8 cellular contexts compared by ENCODE assay signal in genomic region chr16:80569440-80570105, GRCh38. TPM values are rescaled to one million over a fixed set of nuclear protein-coding genes. Genes with fewer than 3 reads are reported as not detected.
A peak's percentile ranks its signal among the peaks of the same experiment; 100 is the strongest.
DNase-seq lines count a peak whose midpoint lies in the region; ATAC-seq and TF ChIP-seq lines count a peak whose summit lies in the region.

No MANE protein-coding gene starts in this region.

- no peak overlapping the region for H3K27ac ChIP-seq in lower lobe of right lung
- no peak overlapping the region for H3K27ac ChIP-seq in caudate nucleus (ENCODE audit: low read depth, low read length)

- no peaks in the 10 kb centered on the region for H3K27me3 ChIP-seq in lower lobe of right lung (ENCODE audit: low read depth)

- H3K4me3 ChIP-seq in lower lobe of right lung: no peak overlapping the region

- intact Hi-C loops in lower lobe of right lung (cut with DNase I) (no loop called here), left colon (cut with DNase I, micrococcal nuclease) (no loop called here)

- TF ChIP-seq CTCF in lower lobe of right lung (IDR thresholded peaks at IDR 0.05): no peak

- peak; percentile 6 for DNase-seq in Caki2 (ENCODE audit: low read depth)
- DNase-seq in activated T-cell treated with anti-CD3 and anti-CD28 coated beads for 24 hours (ENCODE audit: low read depth): peak; percentile 73
- no peak for DNase-seq in lower lobe of right lung
- DNase-seq in left colon: no peak
- DNase-seq in GM19238 (ENCODE audit: insufficient read length, low spot score): no peak
- no peak for DNase-seq in globus pallidus (ENCODE audit: low spot score)
- no peak for DNase-seq in caudate nucleus (lab: John Stamatoyannopoulos, UW)

- H3K9me3 ChIP-seq in lower lobe of right lung: no peaks in the 10 kb centered on the region

- H3K4me1 ChIP-seq in lower lobe of right lung: no peaks in the 10 kb centered on the region

- ATAC-seq in HG03196 (IDR thresholded peaks at IDR 0.05; ENCODE audit: unreplicated experiment): peak; percentile 64
- peak; percentile 36 to 57 for ATAC-seq in lower lobe of right lung
- ATAC-seq in left colon: no peak

- H3K36me3 ChIP-seq in lower lobe of right lung: no peaks in the 10 kb centered on the region

- in situ Hi-C loops in Caki2 (cut with HindIII; ENCODE audit: low pct_unique_long_range_greater_than_20kb, low sequenced_read_pairs): no loop called here

RNA-seq across cellular contexts. Expression of gene DYNLRB2, which starts 28.8 kb away (rescaled TPM):
- 3.5 TPM in 1 of 2 replicates, not detected in the other for total RNA-seq in Caki2 (2014; rRNA removed; shearing (Covaris generic); ENCODE audit: low replicate concordance)
- total RNA-seq in lower lobe of right lung: 7.1 TPM
- total RNA-seq in left colon: 1 to 10 TPM in 1 of 2 donors, not detected in 1; 1.1 TPM

Comparison
In these comparisons a context has a peak if more than half of its experiments do, and no peak if none do; other contexts are left out.
1. DNase-seq: peak in Caki2 (single experiment) and activated T-cell treated with anti-CD3 and anti-CD28 coated beads for 24 hours (single experiment); none in lower lobe of right lung (single experiment), left colon (0 of 2), GM19238 (single experiment), globus pallidus (single experiment) and caudate nucleus (0 of 61).